10 cellular contexts compared by ENCODE assay signal in the genomic region with DNA sequence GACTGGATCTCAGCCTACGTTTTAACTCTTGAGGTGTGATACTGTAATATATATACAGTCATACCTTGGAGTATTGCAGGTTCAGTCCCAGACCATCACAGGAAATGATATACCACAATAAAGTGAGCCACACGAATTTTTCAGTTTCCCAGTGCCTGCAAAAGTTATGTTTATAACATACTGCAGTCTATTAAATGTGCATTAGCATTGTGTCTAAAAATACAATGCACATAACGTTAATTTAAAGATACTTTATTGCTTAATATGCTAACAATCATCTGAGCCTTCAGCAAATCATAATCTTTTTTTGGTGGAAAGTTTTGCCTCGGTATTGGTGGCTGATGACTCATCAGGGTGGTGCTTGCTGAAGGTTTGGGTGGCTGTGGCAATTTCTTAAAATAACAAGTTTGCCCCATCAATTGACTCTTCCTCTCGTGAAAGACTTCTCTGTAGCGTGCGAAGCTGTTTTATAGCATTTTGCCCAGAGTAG. TPM values are rescaled to one million over a fixed set of nuclear protein-coding genes. Genes with fewer than 3 reads are reported as not detected.
DNase-seq lines count a peak whose midpoint lies in the region; ATAC-seq and TF ChIP-seq lines count a peak whose summit lies in the region.
"Had no signal": no experiment of that assay in that cellular context is flagged by ENCODE, and none has a peak within 500 bp of the region (broad histone marks: within the 10 kb centered on the region; RNA-seq: fewer than 3 reads in every experiment).

No MANE protein-coding gene starts in this region.

- H2AFZ ChIP-seq in Loucy (ENCODE audit: low read length): peak overlapping the region; percentile 11; the same call in 1 of the 2 replicates

- H4K20me1 ChIP-seq in Loucy (ENCODE audit: insufficient read depth, low read length, poor library complexity, severe bottlenecking): no peaks in the 10 kb centered on the region

- no peak overlapping the region for H3K27ac ChIP-seq in heart right ventricle

- peaks cover 40% of the 10 kb centered on the region for H3K4me1 Mint-ChIP-seq in activated naive CD8-positive, alpha-beta T cell treated with anti-CD3 and anti-CD28 coated beads, Interleukin-2, amount 10 ng/mL, durations not matched to agents 7 days and 5 days

- 71 to 75% methylated on average over 7 of the region's 7 CpGs for WGBS in heart right ventricle, 2 donors

- 0 out of 2 replicates have a peak, but pooled peaks cover 4% of the 10 kb centered on the region for H3F3A ChIP-seq in Loucy (ENCODE audit: low read depth)

- H3K4me1 ChIP-seq in Loucy (ENCODE audit: insufficient read depth, low read length, poor library complexity, severe bottlenecking) (peaks cover 36% of the 10 kb centered on the region), heart right ventricle (no peaks in the 10 kb centered on the region)

- peak; percentile 8 for DNase-seq in activated CD4-positive, alpha-beta T cell treated with anti-CD3 and anti-CD28 coated beads for 1 hour
- no peak for DNase-seq in activated naive CD8-positive, alpha-beta T cell treated with anti-CD3 and anti-CD28 coated beads, Interleukin-2, amount 10 ng/mL, durations not matched to agents 7 days and 5 days
- DNase-seq in stimulated activated CD4-positive, alpha-beta T cell treated with anti-CD3 and anti-CD28 coated beads, TNF-alpha, amount 100 ng/mL, for 4 hours (ENCODE audit: low read depth in 3 of 3): peak in 2 of 3 experiments; percentile 2 to 29
- DNase-seq in putamen (ENCODE audit: low spot score) (no peak), NCI-H2227 treated with DMSO at 0.1 percent for 48 hours (lab: John Stamatoyannopoulos, UW) (no peak), heart right ventricle (no peak), NCI-H1436 (lab: John Stamatoyannopoulos, UW) (no peak)
- DNase-seq: NCI-H82, T1000 had no signal

- peaks cover 47% of the 10 kb centered on the region for H3K36me3 Mint-ChIP-seq in activated naive CD8-positive, alpha-beta T cell treated with anti-CD3 and anti-CD28 coated beads, Interleukin-2, amount 10 ng/mL, durations not matched to agents 7 days and 5 days

- no peaks in the 10 kb centered on the region for H3K79me2 ChIP-seq in Loucy (ENCODE audit: insufficient read depth, low read length)

- peak overlapping the region; percentile 61 for H3K4me3 Mint-ChIP-seq in activated naive CD8-positive, alpha-beta T cell treated with anti-CD3 and anti-CD28 coated beads, Interleukin-2, amount 10 ng/mL, durations not matched to agents 7 days and 5 days

- no peaks in the 10 kb centered on the region for H3K9me3 Mint-ChIP-seq in activated naive CD8-positive, alpha-beta T cell treated with anti-CD3 and anti-CD28 coated beads, Interleukin-2, amount 10 ng/mL, durations not matched to agents 7 days and 5 days

- intact Hi-C loops in heart right ventricle (cut with DNase I): no loop called here

- H3K4me3 ChIP-seq in Loucy (ENCODE audit: low read length, poor library complexity, severe bottlenecking) (peak overlapping the region; percentile 56), heart right ventricle (no peak overlapping the region)

- H3K9me3 ChIP-seq in Loucy (ENCODE audit: insufficient read depth, low read depth, low read length) (no peaks in the 10 kb centered on the region), heart right ventricle (no peaks in the 10 kb centered on the region)

- H3K9ac ChIP-seq in Loucy (ENCODE audit: low read depth, low read length, poor library complexity, severe bottlenecking): no peak overlapping the region

- H3K27ac Mint-ChIP-seq in activated naive CD8-positive, alpha-beta T cell treated with anti-CD3 and anti-CD28 coated beads, Interleukin-2, amount 10 ng/mL, durations not matched to agents 7 days and 5 days: peak overlapping the region; percentile 95

- no peaks in the 10 kb centered on the region for H3K27me3 Mint-ChIP-seq in activated naive CD8-positive, alpha-beta T cell treated with anti-CD3 and anti-CD28 coated beads, Interleukin-2, amount 10 ng/mL, durations not matched to agents 7 days and 5 days

- H3K36me3 ChIP-seq in Loucy (ENCODE audit: insufficient read depth, low read length): no peaks in the 10 kb centered on the region
- H3K36me3 ChIP-seq in heart right ventricle: peaks cover 0 to 100% (median 30%) of the 10 kb centered on the region in 9 donors

- TF ChIP-seq CTCF in Loucy (conservative IDR thresholded peaks at IDR 0.05; ENCODE audit: low read length) (no peak), heart right ventricle (IDR thresholded peaks at IDR 0.05) (no peak)

- peak overlapping the region; percentile 60 for H3K4me2 ChIP-seq in Loucy (ENCODE audit: low read depth, low read length, poor library complexity, severe bottlenecking)

- H3K9me2 ChIP-seq in Loucy (replicated peaks; ENCODE audit: low read depth, low read length): no peaks in the 10 kb centered on the region

- H3K27me3 ChIP-seq in Loucy (ENCODE audit: insufficient read depth, low read length, poor library complexity, severe bottlenecking): no peaks in the 10 kb centered on the region
- H3K27me3 ChIP-seq in heart right ventricle: no peaks in the 10 kb centered on the region

- POLR2A ChIA-PET in activated naive CD8-positive, alpha-beta T cell treated with anti-CD3 and anti-CD28 coated beads, Interleukin-2, amount 10 ng/mL, durations not matched to agents 7 days and 5 days (lab: Charles Lee): no interaction called here

- ATAC-seq in activated naive CD8-positive, alpha-beta T cell treated with anti-CD3 and anti-CD28 coated beads, Interleukin-2, amount 10 ng/mL, durations not matched to agents 7 days and 5 days (ENCODE audit: low read depth): peak; percentile 93
- no peak for ATAC-seq in heart right ventricle

RNA-seq across cellular contexts. Expression of a gene that starts 18.9 kb away (rescaled TPM):
- 10 to 100 TPM; 26.7 to 28.4 TPM for total RNA-seq in activated naive CD8-positive, alpha-beta T cell treated with anti-CD3 and anti-CD28 coated beads, Interleukin-2, amount 10 ng/mL, durations not matched to agents 7 days and 5 days
- 10 to 100 TPM; 15.5 to 22.8 (median 18.9) TPM for total RNA-seq in heart right ventricle
- 10 to 100 TPM in 1 of 2 donors, 1 to 10 TPM in 1; 9.9 to 10.5 TPM for polyA plus RNA-seq in heart right ventricle

RNA-seq across cellular contexts. Expression of a gene that starts 45.1 kb away (rescaled TPM):
- 10 to 100 TPM; 82.1 to 86.8 TPM for total RNA-seq in activated naive CD8-positive, alpha-beta T cell treated with anti-CD3 and anti-CD28 coated beads, Interleukin-2, amount 10 ng/mL, durations not matched to agents 7 days and 5 days
- 10 to 100 TPM; 18.4 to 40.5 (median 24.6) TPM for total RNA-seq in heart right ventricle
- polyA plus RNA-seq in heart right ventricle: 10 to 100 TPM; 11.2 to 14.3 TPM

RNA-seq across cellular contexts. Expression of a gene that starts 45.3 kb away (rescaled TPM):
- total RNA-seq in activated naive CD8-positive, alpha-beta T cell treated with anti-CD3 and anti-CD28 coated beads, Interleukin-2, amount 10 ng/mL, durations not matched to agents 7 days and 5 days: 10 to 100 TPM; 33.2 to 38.1 TPM
- total RNA-seq in heart right ventricle: 10 to 100 TPM; 12.0 to 25.4 (median 18.8) TPM
- 10 to 100 TPM; 16.0 to 24.2 TPM for polyA plus RNA-seq in heart right ventricle

Comparison
In these comparisons a context has a peak if more than half of its experiments do, and no peak if none do; other contexts are left out.
1. DNase-seq: peak in activated CD4-positive, alpha-beta T cell treated with anti-CD3 and anti-CD28 coated beads for 1 hour (single experiment) and stimulated activated CD4-positive, alpha-beta T cell treated with anti-CD3 and anti-CD28 coated beads, TNF-alpha, amount 100 ng/mL, for 4 hours (2 of 3); none in activated naive CD8-positive, alpha-beta T cell treated with anti-CD3 and anti-CD28 coated beads, Interleukin-2, amount 10 ng/mL, durations not matched to agents 7 days and 5 days (single experiment), putamen (single experiment), NCI-H2227 treated with DMSO at 0.1 percent for 48 hours (single experiment), heart right ventricle (0 of 2) and NCI-H1436 (single experiment).